Comparison of ENCODE assay signal across 13 cellular contexts in genomic region chr16:18932243-18932997, GRCh38. TPM values are rescaled to one million over a fixed set of nuclear protein-coding genes. Genes with fewer than 3 reads are reported as not detected.
DNase-seq lines count a peak whose midpoint lies in the region; ATAC-seq, FAIRE-seq and TF ChIP-seq lines count a peak whose summit lies in the region.
"Had no signal": no experiment of that assay in that cellular context is flagged by ENCODE, and none has a peak within 500 bp of the region (broad histone marks: within the 10 kb centered on the region; RNA-seq: fewer than 3 reads in every experiment).

No MANE protein-coding gene starts in this region.

- no peak overlapping the region for H3K4me3 Mint-ChIP-seq in stimulated activated memory B cell treated with anti-CD40 and anti-IgM and Interleukin-4, amounts not matched to agents 10 μg/mL and 1 μg/mL and 100 μg/mL, for 72 hours
- H3K4me3 Mint-ChIP-seq in stimulated activated naive B cell treated with anti-CD40 and anti-IgM and Interleukin-4, amounts not matched to agents 10 μg/mL and 1 μg/mL and 100 μg/mL, for 72 hours = no peak overlapping the region

- peaks cover 26% of the 10 kb centered on the region for H3K4me1 Mint-ChIP-seq in stimulated activated memory B cell treated with anti-CD40 and anti-IgM and Interleukin-4, amounts not matched to agents 10 μg/mL and 1 μg/mL and 100 μg/mL, for 72 hours
- peaks cover 4 to 7% of the 10 kb centered on the region in 2 donors for H3K4me1 Mint-ChIP-seq in stimulated activated naive B cell treated with anti-CD40 and anti-IgM and Interleukin-4, amounts not matched to agents 10 μg/mL and 1 μg/mL and 100 μg/mL, for 72 hours

- H3K27ac ChIP-seq in ascending aorta (peak overlapping the region; percentile 92 to 94), cardiac muscle cell (peak overlapping the region; percentile 46)
- H3K27ac ChIP-seq: Peyer's patch had no signal

- no peaks in the 10 kb centered on the region for H3K9me3 Mint-ChIP-seq in stimulated activated memory B cell treated with anti-CD40 and anti-IgM and Interleukin-4, amounts not matched to agents 10 μg/mL and 1 μg/mL and 100 μg/mL, for 72 hours
- no peaks in the 10 kb centered on the region for H3K9me3 Mint-ChIP-seq in stimulated activated naive B cell treated with anti-CD40 and anti-IgM and Interleukin-4, amounts not matched to agents 10 μg/mL and 1 μg/mL and 100 μg/mL, for 72 hours

- no peaks in the 10 kb centered on the region for H3K36me3 Mint-ChIP-seq in stimulated activated memory B cell treated with anti-CD40 and anti-IgM and Interleukin-4, amounts not matched to agents 10 μg/mL and 1 μg/mL and 100 μg/mL, for 72 hours
- H3K36me3 Mint-ChIP-seq in stimulated activated naive B cell treated with anti-CD40 and anti-IgM and Interleukin-4, amounts not matched to agents 10 μg/mL and 1 μg/mL and 100 μg/mL, for 72 hours = no peaks in the 10 kb centered on the region

- H3K9me3 ChIP-seq in ascending aorta (no peaks in the 10 kb centered on the region), cardiac muscle cell (ENCODE audit: low read depth) (no peaks in the 10 kb centered on the region)
- H3K9me3 ChIP-seq: HAP-1, Peyer's patch had no signal

- ATAC-seq in stimulated activated memory B cell treated with anti-CD40 and anti-IgM and Interleukin-4, amounts not matched to agents 10 μg/mL and 1 μg/mL and 100 μg/mL, for 72 hours = no peak
- no peak for ATAC-seq in stimulated activated naive B cell treated with anti-CD40 and anti-IgM and Interleukin-4, amounts not matched to agents 10 μg/mL and 1 μg/mL and 100 μg/mL, for 72 hours (replicated peaks)

- no peak for TF ChIP-seq POLR2A in H54 (IDR thresholded peaks at IDR 0.05; ENCODE audit: low read depth, low read length)

- H3K27me3 ChIP-seq in ascending aorta (no peaks in the 10 kb centered on the region), cardiac muscle cell (no peaks in the 10 kb centered on the region)
- H3K27me3 ChIP-seq: Peyer's patch had no signal

- H3K36me3 ChIP-seq in ascending aorta (no peaks in the 10 kb centered on the region), cardiac muscle cell (no peaks in the 10 kb centered on the region)
- H3K36me3 ChIP-seq: HAP-1, Peyer's patch had no signal

- no peak for TF ChIP-seq CTCF in ascending aorta (IDR thresholded peaks at IDR 0.05)
- no peak for TF ChIP-seq CTCF in cardiac muscle cell (IDR thresholded peaks at IDR 0.05; ENCODE audit: low read depth, low read length)

- DNase-seq in H54 (ENCODE audit: insufficient read length, low spot score) (peak; percentile 39), ascending aorta (ENCODE audit: low spot score in 2 of 2) (peak; percentile 49 to 90), cardiac muscle cell (ENCODE audit: low read depth in 1 of 2, low spot score in 1 of 2) (peak; percentile 30 to 32), NCI-H748 treated with DMSO at 0.1 percent for 48 hours (lab: John Stamatoyannopoulos, UW) (no peak), NCI-H510A (lab: John Stamatoyannopoulos, UW) (no peak)
- no peak for DNase-seq in activated T-cell treated with anti-CD3 and anti-CD28 coated beads, Interleukin-2, amount 50 U/mL, for 1 hour
- no peak for DNase-seq in stimulated activated naive B cell treated with anti-CD40 and anti-IgM and Interleukin-4, amounts not matched to agents 10 μg/mL and 1 μg/mL and 100 μg/mL, for 72 hours
- DNase-seq: activated effector memory CD4-positive, alpha-beta T cell treated with anti-CD3 and anti-CD28 coated beads, Interleukin-2, amount 50 U/mL, for 16 hours; DMS79 treated with DMSO at 0.1 percent for 48 hours; Peyer's patch had no signal

- H3K4me3 ChIP-seq in ascending aorta (peak overlapping the region in 1 of 2 donors; percentile 38), cardiac muscle cell (no peak overlapping the region)
- H3K4me3 ChIP-seq: HAP-1, Peyer's patch had no signal

- H3K27ac Mint-ChIP-seq in stimulated activated memory B cell treated with anti-CD40 and anti-IgM and Interleukin-4, amounts not matched to agents 10 μg/mL and 1 μg/mL and 100 μg/mL, for 72 hours = peak overlapping the region; percentile 85
- no peak overlapping the region for H3K27ac Mint-ChIP-seq in stimulated activated naive B cell treated with anti-CD40 and anti-IgM and Interleukin-4, amounts not matched to agents 10 μg/mL and 1 μg/mL and 100 μg/mL, for 72 hours

- intact Hi-C loops in ascending aorta (cut with DNase I) = loop anchor here (2.0 to 5.0 kb wide), 2 partner anchors 14 to 135 kb away; partner anchors contain the start of gene COQ7

- no peaks in the 10 kb centered on the region for H3K27me3 Mint-ChIP-seq in stimulated activated memory B cell treated with anti-CD40 and anti-IgM and Interleukin-4, amounts not matched to agents 10 μg/mL and 1 μg/mL and 100 μg/mL, for 72 hours
- H3K27me3 Mint-ChIP-seq in stimulated activated naive B cell treated with anti-CD40 and anti-IgM and Interleukin-4, amounts not matched to agents 10 μg/mL and 1 μg/mL and 100 μg/mL, for 72 hours = peaks cover 0 to 5% of the 10 kb centered on the region in 2 donors

- FAIRE-seq in H54 (lab: Jason Lieb, UNC) = peak; percentile 72
- FAIRE-seq: islet of Langerhans had no signal

- H3K4me1 ChIP-seq in ascending aorta (peaks cover 0 to 18% of the 10 kb centered on the region in 2 donors), cardiac muscle cell (ENCODE audit: low read depth) (peaks cover 12% of the 10 kb centered on the region)

RNA-seq across cellular contexts. Expression of gene SMG1, which starts 6.2 kb away (rescaled TPM):
- total RNA-seq in ascending aorta = 48.3 TPM
- 24.8 and 30.1 TPM in 2 replicates for total RNA-seq in cardiac muscle cell
- polyA plus RNA-seq in cardiac muscle cell = 8.2 and 17.2 TPM in 2 replicates

RNA-seq across cellular contexts. Expression of gene TMC7, which starts 51.3 kb away (rescaled TPM):
- 10.0 TPM for total RNA-seq in ascending aorta
- 0.81 and 1.5 TPM in 2 replicates for total RNA-seq in cardiac muscle cell
- polyA plus RNA-seq in cardiac muscle cell = 4.2 and 4.6 TPM in 2 replicates

Comparison
In these comparisons a context has a peak if more than half of its experiments do, and no peak if none do; other contexts are left out.
1. DNase-seq: peak in H54 (single experiment), ascending aorta (2 of 2) and cardiac muscle cell (2 of 2); none in NCI-H748 treated with DMSO at 0.1 percent for 48 hours (single experiment), activated T-cell treated with anti-CD3 and anti-CD28 coated beads, Interleukin-2, amount 50 U/mL, for 1 hour (single experiment), NCI-H510A (single experiment) and stimulated activated naive B cell treated with anti-CD40 and anti-IgM and Interleukin-4, amounts not matched to agents 10 μg/mL and 1 μg/mL and 100 μg/mL, for 72 hours (single experiment).